Comparison of ENCODE assay signal across 9 cellular contexts in genomic region chr9:36873247-36873875, GRCh38.
DNase-seq lines count a peak whose midpoint lies in the region; ATAC-seq and TF ChIP-seq lines count a peak whose summit lies in the region.
"Had no signal": no experiment of that assay in that cellular context is flagged by ENCODE, and none has a peak within 500 bp of the region (broad histone marks: within the 10 kb centered on the region; RNA-seq: fewer than 3 reads in every experiment).

No MANE protein-coding gene starts in this region.

- H4K20me1 ChIP-seq in GM23338 (replicated peaks; ENCODE audit: insufficient read depth) = no peaks in the 10 kb centered on the region

- H3K79me2 ChIP-seq in GM23338 (replicated peaks; ENCODE audit: insufficient read depth) = no peaks in the 10 kb centered on the region

- peaks cover 9% of the 10 kb centered on the region; the same call in 2 of the 3 replicates for H3K9me3 Mint-ChIP-seq in GM23338

- H3K27me3 ChIP-seq in GM23338 (ENCODE audit: insufficient read depth) (no peaks in the 10 kb centered on the region), lower lobe of right lung (ENCODE audit: low read depth) (peaks cover 4% of the 10 kb centered on the region)

- peak; percentile 96 for ATAC-seq in GM23338
- peak; percentile 76 to 85 for ATAC-seq in lower lobe of right lung
- no peak for ATAC-seq in HG03571 (IDR thresholded peaks at IDR 0.05; ENCODE audit: unreplicated experiment)

- H3K9me3 ChIP-seq in lower lobe of right lung = no peaks in the 10 kb centered on the region

- no peaks in the 10 kb centered on the region for H3K36me3 Mint-ChIP-seq in GM23338 (ENCODE audit: low read depth)
- H3K36me3 Mint-ChIP-seq: activated naive CD8-positive, alpha-beta T cell had no signal

- H3K4me3 Mint-ChIP-seq in GM23338 = no peak overlapping the region
- H3K4me3 Mint-ChIP-seq: activated naive CD8-positive, alpha-beta T cell had no signal

- no peak overlapping the region for H3K4me2 ChIP-seq in GM23338

- H3K27me3 Mint-ChIP-seq in GM23338 (ENCODE audit: insufficient read depth, low read depth, poor library complexity) = peaks cover 16% of the 10 kb centered on the region
- H3K27me3 Mint-ChIP-seq: activated naive CD8-positive, alpha-beta T cell had no signal

- DNase-seq in DMS53 treated with DMSO at 0.1 percent for 48 hours (lab: John Stamatoyannopoulos, UW; ENCODE audit: unreplicated experiment) = peak; percentile 42
- peak; percentile 88 for DNase-seq in GM23338 (ENCODE audit: low spot score)
- DNase-seq in NCI-H2029 (lab: John Stamatoyannopoulos, UW) = peak; percentile 53
- DNase-seq in activated CD4-positive, alpha-beta T cell treated with anti-CD3 and anti-CD28 coated beads for 1 hour = peak; percentile 53
- DNase-seq in cerebellum (ENCODE audit: low spot score) = peak; percentile 55
- peak; percentile 72 for DNase-seq in lower lobe of right lung
- peak; percentile 41 for DNase-seq in stimulated activated CD8-positive, alpha-beta memory T cell treated with anti-CD3 and anti-CD28 coated beads, Interleukin-12 subunit alpha, Interleukin-12 subunit beta, amount 100 ng/mL, for 4 hours (ENCODE audit: low read depth)

- H3K4me3 ChIP-seq in GM23338 (no peak overlapping the region), lower lobe of right lung (no peak overlapping the region)

- H3F3A ChIP-seq in GM23338 (replicated peaks; ENCODE audit: low read depth) = no peaks in the 10 kb centered on the region

- TF ChIP-seq CTCF in GM23338 (conservative IDR thresholded peaks at IDR 0.05; ENCODE audit: low read depth in 2 of 2) (peak; percentile 98 to 99), lower lobe of right lung (IDR thresholded peaks at IDR 0.05) (peak; percentile 88)

- H3K4me1 ChIP-seq in GM23338 (ENCODE audit: insufficient read depth) = no peaks in the 10 kb centered on the region
- no peaks in the 10 kb centered on the region for H3K4me1 ChIP-seq in lower lobe of right lung

- no peaks in the 10 kb centered on the region; the same call in 2 of the 3 replicates for H3K4me1 Mint-ChIP-seq in GM23338

- H3K9me2 ChIP-seq in GM23338 (ENCODE audit: insufficient read depth) = no peaks in the 10 kb centered on the region

- no peak overlapping the region for H2AFZ ChIP-seq in GM23338

- H3K36me3 ChIP-seq in GM23338 (ENCODE audit: insufficient read depth) = no peaks in the 10 kb centered on the region
- no peaks in the 10 kb centered on the region for H3K36me3 ChIP-seq in lower lobe of right lung

- no peak overlapping the region for H3K27ac Mint-ChIP-seq in GM23338
- H3K27ac Mint-ChIP-seq: activated naive CD8-positive, alpha-beta T cell had no signal

- H3K27ac ChIP-seq in GM23338 (ENCODE audit: low read depth) = no peak overlapping the region
- no peak overlapping the region for H3K27ac ChIP-seq in lower lobe of right lung

- intact Hi-C loops in lower lobe of right lung (cut with DNase I) = no loop called here

TF ChIP-seq in GM23338, 12 proteins besides CTCF, POLR2A, EP300 and RAD21 (continues in another document):
- TF ChIP-seq STAT1 (IDR thresholded peaks at IDR 0.05; ENCODE audit: unreplicated experiment) (no peak), ZNF331 (CRISPR knock-in tag; IDR thresholded peaks at IDR 0.05; ENCODE audit: low read depth) (no peak), NANOG (IDR thresholded peaks at IDR 0.05; ENCODE audit: borderline replicate concordance) (no peak), POLR2AphosphoS5 (IDR thresholded peaks at IDR 0.05; ENCODE audit: low read depth) (no peak), ZNF462 (CRISPR knock-in tag; IDR thresholded peaks at IDR 0.05) (no peak), REST (IDR thresholded peaks at IDR 0.05; ENCODE audit: unreplicated experiment) (no peak), ETS1 (IDR thresholded peaks at IDR 0.05) (no peak)
